In genomic region chr1:46539968-46540367, GRCh38 we compare ENCODE assay signal across 17 cellular contexts. TPM values are rescaled to one million over a fixed set of nuclear protein-coding genes. Genes with fewer than 3 reads are reported as not detected.
DNase-seq lines count a peak whose midpoint lies in the region; ATAC-seq, FAIRE-seq and TF ChIP-seq lines count a peak whose summit lies in the region.
"Had no signal": no experiment of that assay in that cellular context is flagged by ENCODE, and none has a peak within 500 bp of the region (broad histone marks: within the 10 kb centered on the region; RNA-seq: fewer than 3 reads in every experiment).

No MANE protein-coding gene starts in this region.

- no peaks in the 10 kb centered on the region for H4K20me1 ChIP-seq in K562 (replicated peaks; ENCODE audit: control insufficient read depth, insufficient read depth, low read length)

- H3K9me3 ChIP-seq in K562 (replicated peaks; ENCODE audit: control insufficient read depth, insufficient read depth, low read depth, low read length) (no peaks in the 10 kb centered on the region), uterus (no peaks in the 10 kb centered on the region), lower lobe of right lung (no peaks in the 10 kb centered on the region)
- H3K9me3 ChIP-seq: spleen, tibial nerve had no signal

- in situ Hi-C loops in ACHN (cut with HindIII; ENCODE audit: low pct_ligation_motif_present, low pct_unique_long_range_greater_than_20kb, low sequenced_read_pairs) (no loop called here), K562 (cut with MboI) (loop anchor here (5.0 kb wide), 1 partner anchor 133 kb away; no protein-coding TSS in a partner anchor)

- H3K4me1 ChIP-seq in K562 (replicated peaks in 1 of 2; ENCODE audit: control insufficient read depth in 2 of 2, insufficient read depth in 2 of 2, low read length in 2 of 2) (peaks cover 12 to 22% of the 10 kb centered on the region in 2 experiments), uterus (peaks cover 0 to 5% of the 10 kb centered on the region in 2 donors), lower lobe of right lung (no peaks in the 10 kb centered on the region)

- H3K4me2 ChIP-seq in K562 (ENCODE audit: insufficient read depth, low read length), result no peak overlapping the region

- CTCF ChIA-PET in K562 (lab: Yijun Ruan, JAX; ENCODE audit: low intra/inter-chr PET ratio), result no interaction called here

- BruUV-seq in K562 (replicated peaks; lab: Mats Ljungman, UMichigan), result no TSS peak

- H3K79me2 ChIP-seq in K562 (ENCODE audit: control insufficient read depth, insufficient read depth, low read length), result no peaks in the 10 kb centered on the region

- intact Hi-C loops in K562 (cut with micrococcal nuclease) (no loop called here), uterus (cut with DNase I; ENCODE audit: low total_unique reads) (no loop called here), lower lobe of right lung (cut with DNase I) (no loop called here)

- H3K4me3 ChIP-seq in K562 (no peak overlapping the region), uterus (no peak overlapping the region), lower lobe of right lung (no peak overlapping the region)
- H3K4me3 ChIP-seq: spleen, tibial nerve had no signal

- TF ChIP-seq CTCF in K562 (IDR thresholded peaks at IDR 0.05 in 2 of 3, conservative IDR thresholded peaks at IDR 0.05 in 1 of 3; ENCODE audit: insufficient read depth in 2 of 3, low read depth in 1 of 3, low read length in 3 of 3), result no peak
- no peak for TF ChIP-seq CTCF in uterus (IDR thresholded peaks at IDR 0.05)
- TF ChIP-seq CTCF in lower lobe of right lung (IDR thresholded peaks at IDR 0.05), result no peak

- 48% methylated on average over 6 of the region's 7 CpGs for WGBS in K562 (ENCODE audit: insufficient coverage, low coverage, missing lambda C conversion rate)

- DNase-seq in ACHN, result peak; percentile 61
- peak; percentile 78 for DNase-seq in HT1080 (ENCODE audit: low read depth)
- DNase-seq in K562 (ENCODE audit: extremely low read depth in 1 of 4, low spot score in 3 of 4), result peak in 1 of 4 experiments; percentile 14
- DNase-seq in islet precursor cell, result peak; percentile 58
- DNase-seq in NCI-H146 treated with DMSO at 0.1 percent for 48 hours (lab: John Stamatoyannopoulos, UW; ENCODE audit: unreplicated experiment), result no peak
- no peak for DNase-seq in uterus
- no peak for DNase-seq in lower lobe of right lung
- DNase-seq: activated CD4-positive, CD25-positive, alpha-beta regulatory T cell treated with anti-CD3 and anti-CD28 coated beads, Interleukin-2, amount 50 U/mL, for 72 hours; activated T-cell treated with anti-CD3 and anti-CD28 coated beads, Interleukin-2, amount 50 U/mL, for 24 hours; effector CD8-positive, alpha-beta T cell; spleen; SW 1271 had no signal

- no peak for FAIRE-seq in K562 (lab: Jason Lieb, UNC)
- FAIRE-seq: D721Med had no signal

- H3K36me3 ChIP-seq in K562 (ENCODE audit: control insufficient read depth, insufficient read depth, low read length) (no peaks in the 10 kb centered on the region), uterus (no peaks in the 10 kb centered on the region), lower lobe of right lung (no peaks in the 10 kb centered on the region)
- H3K36me3 ChIP-seq: spleen, tibial nerve had no signal

- TF ChIP-seq POLR2A in K562 (conservative IDR thresholded peaks at IDR 0.05), result no peak
- no peak for TF ChIP-seq POLR2A in uterus (IDR thresholded peaks at IDR 0.05)

- POLR2A ChIA-PET in K562 (lab: Yijun Ruan, JAX), result interaction anchor here (0.6 to 1.8 kb wide), 4 partner anchors 10 to 92 kb away, joined by 3 to 15 read pairs (median 4); no protein-coding TSS in a partner anchor

- H3K27me3 ChIP-seq in K562 (ENCODE audit: control insufficient read depth in 2 of 2, insufficient read depth in 2 of 2, low read length in 2 of 2) (no peaks in the 10 kb centered on the region), uterus (peaks cover 0 to 14% of the 10 kb centered on the region in 2 donors), lower lobe of right lung (ENCODE audit: low read depth) (peaks cover 45% of the 10 kb centered on the region)

- H3K27ac ChIP-seq in K562 (ENCODE audit: extremely low read depth, low read depth, low read length), result no peak overlapping the region
- no peak overlapping the region for H3K27ac ChIP-seq in uterus
- no peak overlapping the region for H3K27ac ChIP-seq in lower lobe of right lung
- H3K27ac ChIP-seq: spleen, tibial nerve had no signal

- ATAC-seq in K562 (no peak), HG02870 (IDR thresholded peaks at IDR 0.05; ENCODE audit: unreplicated experiment) (no peak), lower lobe of right lung (no peak)

- no peak for TF ChIP-seq EP300 in K562 (IDR thresholded peaks at IDR 0.05; ENCODE audit: low read length)

- TF ChIP-seq RAD21 in K562 (CRISPR knock-in tag; conservative IDR thresholded peaks at IDR 0.05 in 1 of 2, IDR thresholded peaks at IDR 0.05 in 1 of 2), result no peak

- H3K9ac ChIP-seq in K562 (ENCODE audit: insufficient read depth in 1 of 2, low read depth in 2 of 2, low read length in 2 of 2), result 0 out of 4 replicates have a peak overlapping the region, but pooled peaks of 1 of the 2 experiments have one; percentile 59

- no peak overlapping the region for H2AFZ ChIP-seq in K562 (ENCODE audit: low read depth, low read length)

- H3K9me1 ChIP-seq in K562 (ENCODE audit: control insufficient read depth, insufficient read depth, low read length), result no peaks in the 10 kb centered on the region

TF ChIP-seq in K562, 482 proteins besides CTCF, POLR2A, EP300 and RAD21:
- TF ChIP-seq HDAC3 (IDR thresholded peaks at IDR 0.05; ENCODE audit: borderline replicate concordance, partially characterized antibody) (no peak), FOSL1 (tag; conservative IDR thresholded peaks at IDR 0.05) (0 out of 2 replicates have a peak, but pooled peaks have one; percentile 30)

RNA-seq across cellular contexts. Expression of gene KNCN, which starts 11.5 kb away (rescaled TPM):
- total RNA-seq in HT1080 (2014; rRNA removed; shearing (Covaris generic)), result not detected in 2 replicates
- polyA plus RNA-seq in HT1080 (2015; cell fraction: cytosol; rRNA removed), result not detected in 2 replicates
- not detected in 2 replicates for polyA plus RNA-seq in HT1080 (2015; cell fraction: nucleus; rRNA removed)
- total RNA-seq in K562 (2011; cell fraction: chromatin; rRNA removed; ENCODE audit: low replicate concordance), result not detected in 2 replicates
- not detected in 2 replicates for total RNA-seq in K562 (2011; cell fraction: nucleolus; rRNA removed)
- total RNA-seq in K562 (2011; cell fraction: nucleoplasm; rRNA removed), result not detected in 2 replicates
- total RNA-seq in K562 (2014; rRNA removed), result not detected in 2 replicates
- total RNA-seq in K562 (2014; rRNA removed; fragmentation: Illumina TruSeq; extraction: Trizol), result not detected in 2 replicates
- not detected in 2 replicates for total RNA-seq in K562 (2015; rRNA removed; fragmentation: Illumina TruSeq; extraction: Trizol)
- total RNA-seq in K562 (2021), result not detected in 2 replicates
- polyA plus RNA-seq in K562 (2011; rRNA removed), result not detected in 2 replicates
- not detected in 2 replicates for polyA plus RNA-seq in K562 (2011; cell fraction: cytosol; rRNA removed)
- polyA plus RNA-seq in K562 (2011; cell fraction: nucleus; rRNA removed), result not detected in 2 replicates
- not detected in 2 replicates for polyA plus RNA-seq in K562 (2012)
- not detected in 2 replicates for polyA plus RNA-seq in K562 (2014; fragmentation: Illumina TruSeq; extraction: Trizol)
- polyA plus RNA-seq in K562 (2014; fragmentation: Nextera tagmentation; extraction: Ambion mirVana), result not detected
- not detected in 2 replicates for polyA plus RNA-seq in K562 (2014; rRNA removed)
- not detected in 2 replicates for polyA minus RNA-seq in K562 (2011; rRNA and poly(A)+ RNA removed)
- polyA minus RNA-seq in K562 (2011; cell fraction: cytosol; rRNA and poly(A)+ RNA removed), result not detected in 2 replicates
- not detected in 2 replicates for polyA minus RNA-seq in K562 (2011; cell fraction: nucleus; rRNA and poly(A)+ RNA removed)
- total RNA-seq in uterus, result not detected
- total RNA-seq in lower lobe of right lung, result not detected
- total RNA-seq: lung microvascular endothelial cell, spleen, tibial nerve had no signal
- polyA plus RNA-seq: AG04450, spleen had no signal

RNA-seq across cellular contexts. Expression of gene DMBX1, which starts 50.3 kb away (rescaled TPM):
- total RNA-seq in HT1080 (2014; rRNA removed; shearing (Covaris generic)), result not detected in 2 replicates
- not detected in 2 replicates for polyA plus RNA-seq in HT1080 (2015; cell fraction: cytosol; rRNA removed)
- polyA plus RNA-seq in HT1080 (2015; cell fraction: nucleus; rRNA removed), result not detected in 2 replicates
- total RNA-seq in K562 (2011; cell fraction: chromatin; rRNA removed; ENCODE audit: low replicate concordance), result 5.4 and 9.4 TPM in 2 replicates
- total RNA-seq in K562 (2011; cell fraction: nucleolus; rRNA removed), result 7.1 and 8.2 TPM in 2 replicates
- 7.4 and 7.9 TPM in 2 replicates for total RNA-seq in K562 (2011; cell fraction: nucleoplasm; rRNA removed)
- total RNA-seq in K562 (2014; rRNA removed), result 0.86 and 1.2 TPM in 2 replicates
- 0.55 and 0.64 TPM in 2 replicates for total RNA-seq in K562 (2014; rRNA removed; fragmentation: Illumina TruSeq; extraction: Trizol)
- total RNA-seq in K562 (2015; rRNA removed; fragmentation: Illumina TruSeq; extraction: Trizol), result 0.79 and 1.0 TPM in 2 replicates
- total RNA-seq in K562 (2021), result 2.5 and 3.8 TPM in 2 replicates
- 4.3 and 10.7 TPM in 2 replicates for polyA plus RNA-seq in K562 (2011; rRNA removed)
- 5.9 and 9.6 TPM in 2 replicates for polyA plus RNA-seq in K562 (2011; cell fraction: cytosol; rRNA removed)
- 16.2 and 16.5 TPM in 2 replicates for polyA plus RNA-seq in K562 (2011; cell fraction: nucleus; rRNA removed)
- 2.5 and 4.8 TPM in 2 replicates for polyA plus RNA-seq in K562 (2012)
- polyA plus RNA-seq in K562 (2014; fragmentation: Illumina TruSeq; extraction: Trizol), result 1.6 and 2.4 TPM in 2 replicates
- under 1 TPM; 0.25 to 0.37 TPM for polyA plus RNA-seq in K562 (2014; fragmentation: Nextera tagmentation; extraction: Ambion mirVana)
- polyA plus RNA-seq in K562 (2014; rRNA removed), result 2.3 and 3.4 TPM in 2 replicates
- 2.5 and 3.5 TPM in 2 replicates for polyA minus RNA-seq in K562 (2011; rRNA and poly(A)+ RNA removed)
- 1.7 and 6.7 TPM in 2 replicates for polyA minus RNA-seq in K562 (2011; cell fraction: cytosol; rRNA and poly(A)+ RNA removed)
- polyA minus RNA-seq in K562 (2011; cell fraction: nucleus; rRNA and poly(A)+ RNA removed), result 1.9 and 3.8 TPM in 2 replicates
- total RNA-seq in uterus, result under 1 TPM in 1 of 4 donors, not detected in 3; 0.07 TPM
- not detected for total RNA-seq in lower lobe of right lung
- total RNA-seq: lung microvascular endothelial cell, spleen, tibial nerve had no signal
- polyA plus RNA-seq: AG04450, spleen had no signal

Comparison
In these comparisons a context has a peak if more than half of its experiments do, and no peak if none do; other contexts are left out.
1. DNase-seq: peak in ACHN (single experiment), HT1080 (single experiment) and islet precursor cell (single experiment); none in NCI-H146 treated with DMSO at 0.1 percent for 48 hours (single experiment), uterus (0 of 2) and lower lobe of right lung (single experiment).